ENCODE assay signal across 9 cellular contexts in the genomic region with DNA sequence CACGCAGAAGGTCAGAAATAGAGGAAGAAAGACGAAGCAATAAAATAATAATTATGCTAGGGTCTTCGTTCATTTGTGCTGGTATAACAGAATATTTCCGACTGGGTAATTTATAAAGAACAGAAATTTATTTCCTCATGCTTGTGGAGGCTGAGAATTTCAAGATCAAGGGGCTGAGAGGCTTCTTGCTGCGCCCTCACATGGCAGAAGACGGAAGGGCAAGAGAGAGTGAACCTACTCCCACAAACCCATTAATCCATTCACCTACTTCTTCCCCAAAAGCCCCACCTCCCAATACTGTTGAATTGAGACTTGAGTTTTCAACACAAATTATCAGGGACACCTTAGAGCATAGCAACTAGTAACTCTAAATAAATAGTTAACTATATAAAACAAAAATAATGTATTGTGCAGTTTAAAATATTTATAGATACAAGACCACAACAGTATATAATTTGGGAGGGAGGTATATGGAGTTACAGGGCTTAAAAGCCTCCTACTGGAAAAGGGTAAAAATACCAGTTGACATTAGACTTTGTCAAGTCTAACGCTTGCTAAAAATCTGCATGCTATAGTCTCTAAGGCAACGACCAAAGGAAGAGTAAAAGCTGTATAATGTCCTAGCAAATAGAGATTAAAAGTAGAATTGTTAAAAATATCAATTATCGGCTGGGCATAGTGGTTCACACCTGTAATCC. TPM values are rescaled to one million over a fixed set of nuclear protein-coding genes. Genes with fewer than 3 reads are reported as not detected.
A peak's percentile ranks its signal among the peaks of the same experiment; 100 is the strongest.
DNase-seq lines count a peak whose midpoint lies in the region; ATAC-seq and TF ChIP-seq lines count a peak whose summit lies in the region.
"Had no signal": no experiment of that assay in that cellular context is flagged by ENCODE, and none has a peak within 500 bp of the region (broad histone marks: within the 10 kb centered on the region; RNA-seq: fewer than 3 reads in every experiment).

No MANE protein-coding gene starts in this region.

- H3K4me3 ChIP-seq in HFF-Myc (replicated peaks; ENCODE audit: low read depth, low read length) (no peak overlapping the region), cardiac fibroblast (replicated peaks in 1 of 2; ENCODE audit: low read depth in 2 of 2, low read length in 2 of 2) (no peak overlapping the region)
- H3K4me3 ChIP-seq: SJSA1 had no signal

- no peaks in the 10 kb centered on the region for H3K4me1 Mint-ChIP-seq in Calu3 (ENCODE audit: low read depth, unreplicated experiment)

- intact Hi-C loops in Calu3 (cut with micrococcal nuclease; ENCODE audit: unreplicated experiment) = loop anchor here (10.0 kb wide), 1 partner anchor 76 kb away; no protein-coding TSS in a partner anchor

- ATAC-seq in SK-N-SH treated with all-trans-retinoic acid at 6 μM for 48 hours = peak; percentile 93
- ATAC-seq in HG02642 (IDR thresholded peaks at IDR 0.05; ENCODE audit: poor library complexity, unreplicated experiment) = no peak

- no peaks in the 10 kb centered on the region for H3K9me3 Mint-ChIP-seq in Calu3 (ENCODE audit: low read depth, unreplicated experiment)

- no TSS peak for BruUV-seq in Calu3 (replicated peaks; lab: Mats Ljungman, UMichigan)

- H3K27ac Mint-ChIP-seq in Calu3 (ENCODE audit: unreplicated experiment) = no peak overlapping the region

- no peak overlapping the region for H3K4me3 Mint-ChIP-seq in Calu3 (ENCODE audit: low read depth, unreplicated experiment)

- DNase-seq in Calu3 (peak; percentile 56), HFF-Myc (ENCODE audit: extremely low read depth, low read depth) (no peak), cardiac fibroblast (ENCODE audit: low read depth in 2 of 2) (peak; percentile 60 to 62), myocyte (ENCODE audit: low read depth) (peak; percentile 25), cortex of kidney (lab: John Stamatoyannopoulos, UW) (no peak), DMS79 treated with DMSO at 0.1 percent for 48 hours (lab: John Stamatoyannopoulos, UW) (no peak)

- CTCF ChIA-PET in Calu3 (lab: Charles Lee) = no interaction called here

- H3K36me3 Mint-ChIP-seq in Calu3 (ENCODE audit: insufficient read depth, unreplicated experiment) = no peaks in the 10 kb centered on the region

- H3K27me3 Mint-ChIP-seq in Calu3 (ENCODE audit: unreplicated experiment) = peaks cover 13% of the 10 kb centered on the region

- TF ChIP-seq CTCF in Calu3 (IDR thresholded peaks at IDR 0.05; ENCODE audit: unreplicated experiment) = peak; percentile 26
- TF ChIP-seq CTCF in HFF-Myc (IDR thresholded peaks at IDR 0.05; ENCODE audit: low read depth, low read length, missing control alignments) = peak; percentile 52
- TF ChIP-seq CTCF in cardiac fibroblast (IDR thresholded peaks at IDR 0.05; ENCODE audit: low read depth, low read length) = peak; percentile 89

TF ChIP-seq in SK-N-SH treated with all-trans-retinoic acid at 6 μM for 48 hours, 23 proteins besides CTCF, POLR2A, EP300 and RAD21:
- TF ChIP-seq ZNF565 (CRISPR knock-in tag; conservative IDR thresholded peaks at IDR 0.05; ENCODE audit: low read depth) (no peak), SNAI2 (CRISPR knock-in tag; IDR thresholded peaks at IDR 0.05) (no peak), CSDC2 (CRISPR knock-in tag; IDR thresholded peaks at IDR 0.05) (no peak), PPARA (CRISPR knock-in tag; IDR thresholded peaks at IDR 0.05; ENCODE audit: borderline replicate concordance) (no peak), RARB (CRISPR knock-in tag; IDR thresholded peaks at IDR 0.05) (no peak)
- TF ChIP-seq, protein P1, sequence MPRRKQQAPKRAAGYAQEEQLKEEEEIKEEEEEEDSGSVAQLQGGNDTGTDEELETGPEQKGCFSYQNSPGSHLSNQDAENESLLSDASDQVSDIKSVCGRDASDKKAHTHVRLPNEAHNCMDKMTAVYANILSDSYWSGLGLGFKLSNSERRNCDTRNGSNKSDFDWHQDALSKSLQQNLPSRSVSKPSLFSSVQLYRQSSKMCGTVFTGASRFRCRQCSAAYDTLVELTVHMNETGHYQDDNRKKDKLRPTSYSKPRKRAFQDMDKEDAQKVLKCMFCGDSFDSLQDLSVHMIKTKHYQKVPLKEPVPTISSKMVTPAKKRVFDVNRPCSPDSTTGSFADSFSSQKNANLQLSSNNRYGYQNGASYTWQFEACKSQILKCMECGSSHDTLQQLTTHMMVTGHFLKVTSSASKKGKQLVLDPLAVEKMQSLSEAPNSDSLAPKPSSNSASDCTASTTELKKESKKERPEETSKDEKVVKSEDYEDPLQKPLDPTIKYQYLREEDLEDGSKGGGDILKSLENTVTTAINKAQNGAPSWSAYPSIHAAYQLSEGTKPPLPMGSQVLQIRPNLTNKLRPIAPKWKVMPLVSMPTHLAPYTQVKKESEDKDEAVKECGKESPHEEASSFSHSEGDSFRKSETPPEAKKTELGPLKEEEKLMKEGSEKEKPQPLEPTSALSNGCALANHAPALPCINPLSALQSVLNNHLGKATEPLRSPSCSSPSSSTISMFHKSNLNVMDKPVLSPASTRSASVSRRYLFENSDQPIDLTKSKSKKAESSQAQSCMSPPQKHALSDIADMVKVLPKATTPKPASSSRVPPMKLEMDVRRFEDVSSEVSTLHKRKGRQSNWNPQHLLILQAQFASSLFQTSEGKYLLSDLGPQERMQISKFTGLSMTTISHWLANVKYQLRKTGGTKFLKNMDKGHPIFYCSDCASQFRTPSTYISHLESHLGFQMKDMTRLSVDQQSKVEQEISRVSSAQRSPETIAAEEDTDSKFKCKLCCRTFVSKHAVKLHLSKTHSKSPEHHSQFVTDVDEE (CRISPR knock-in tag; IDR thresholded peaks at IDR 0.05) = no peak

RNA-seq across cellular contexts. Expression of a gene that starts 40.3 kb away (rescaled TPM):
- total RNA-seq in Calu3 (2022) = 17.9 and 22.2 TPM in 2 replicates
- total RNA-seq in myocyte = 18.8 and 20.9 TPM in 2 replicates
- polyA plus RNA-seq in myocyte (2012) = 12.7 TPM

Comparison
In these comparisons a context has a peak if more than half of its experiments do, and no peak if none do; other contexts are left out.
1. DNase-seq: peak in Calu3 (single experiment), cardiac fibroblast (2 of 2) and myocyte (single experiment); none in HFF-Myc (single experiment), cortex of kidney (single experiment) and DMS79 treated with DMSO at 0.1 percent for 48 hours (single experiment).
2. CTCF ChIP-seq: peak in every context shown above with its lines; median percentile 89 in cardiac fibroblast; 52 in HFF-Myc; 26 in Calu3.